10 cellular contexts compared by ENCODE assay signal in genomic region chr9:89372230-89372816, GRCh38. TPM values are rescaled to one million over a fixed set of nuclear protein-coding genes. Genes with fewer than 3 reads are reported as not detected.
DNase-seq lines count a peak whose midpoint lies in the region; ATAC-seq and TF ChIP-seq lines count a peak whose summit lies in the region.
"Had no signal": no experiment of that assay in that cellular context is flagged by ENCODE, and none has a peak within 500 bp of the region (broad histone marks: within the 10 kb centered on the region; RNA-seq: fewer than 3 reads in every experiment).

No MANE protein-coding gene starts in this region.

- no peaks in the 10 kb centered on the region for H3K27me3 Mint-ChIP-seq in naive B cell

- no peaks in the 10 kb centered on the region for H3K9me3 Mint-ChIP-seq in naive B cell
- H3K9me3 Mint-ChIP-seq: endodermal cell had no signal

- peak overlapping the region in 4 of 6 donors; percentile 49 to 94 (median 73) for H3K27ac Mint-ChIP-seq in naive B cell
- H3K27ac Mint-ChIP-seq: endodermal cell had no signal

- DNase-seq in EL (peak; percentile 4), NCI-H748 (lab: John Stamatoyannopoulos, UW; ENCODE audit: unreplicated experiment) (peak; percentile 41), naive B cell (no peak), NCI-H446 (lab: John Stamatoyannopoulos, UW) (no peak), NCI-H2171 treated with DMSO at 0.1 percent for 48 hours (lab: John Stamatoyannopoulos, UW) (no peak), GM13976 (ENCODE audit: low spot score) (no peak)
- peak; percentile 20 for DNase-seq in activated CD8-positive, alpha-beta memory T cell treated with anti-CD3 and anti-CD28 coated beads, Interleukin-2, amount 50 U/mL, for 1 hour (ENCODE audit: extremely low read depth)
- DNase-seq: endodermal cell, NCI-H2227 treated with DMSO at 0.1 percent for 48 hours had no signal

- peak in 1 of 2 donors; percentile 12 for ATAC-seq in naive B cell (ENCODE audit: low read depth in 2 of 2)
- ATAC-seq in GM19397 (IDR thresholded peaks at IDR 0.05; ENCODE audit: unreplicated experiment): no peak

- in situ Hi-C loops in GM13976 (cut with MboI; ENCODE audit: low sequenced_read_pairs, unreplicated experiment): no loop called here

- no peak overlapping the region for H3K4me3 Mint-ChIP-seq in naive B cell
- H3K4me3 Mint-ChIP-seq: endodermal cell had no signal

- H3K36me3 Mint-ChIP-seq in naive B cell: peaks cover 7 to 11% of the 10 kb centered on the region in 2 donors

- no peak for TF ChIP-seq CTCF in GM13976 (IDR thresholded peaks at IDR 0.05; ENCODE audit: borderline replicate concordance, control extremely low read depth, extremely low read depth, insufficient read depth, missing control alignments)

- H3K4me1 Mint-ChIP-seq in naive B cell: peaks cover 18 to 32% (median 29%) of the 10 kb centered on the region in 3 donors

RNA-seq across cellular contexts. Expression of gene SECISBP2, which starts 54.0 kb away (rescaled TPM):
- 10 to 100 TPM; 15.4 to 39.3 (median 28.2) TPM for polyA plus RNA-seq in naive B cell (ENCODE audit: low read depth in 6 of 6)

Comparison
In these comparisons a context has a peak if more than half of its experiments do, and no peak if none do; other contexts are left out.
1. DNase-seq: peak in EL (single experiment), NCI-H748 (single experiment) and activated CD8-positive, alpha-beta memory T cell treated with anti-CD3 and anti-CD28 coated beads, Interleukin-2, amount 50 U/mL, for 1 hour (single experiment); none in naive B cell (single experiment), NCI-H446 (0 of 2), NCI-H2171 treated with DMSO at 0.1 percent for 48 hours (single experiment) and GM13976 (single experiment).